In the genomic region with DNA sequence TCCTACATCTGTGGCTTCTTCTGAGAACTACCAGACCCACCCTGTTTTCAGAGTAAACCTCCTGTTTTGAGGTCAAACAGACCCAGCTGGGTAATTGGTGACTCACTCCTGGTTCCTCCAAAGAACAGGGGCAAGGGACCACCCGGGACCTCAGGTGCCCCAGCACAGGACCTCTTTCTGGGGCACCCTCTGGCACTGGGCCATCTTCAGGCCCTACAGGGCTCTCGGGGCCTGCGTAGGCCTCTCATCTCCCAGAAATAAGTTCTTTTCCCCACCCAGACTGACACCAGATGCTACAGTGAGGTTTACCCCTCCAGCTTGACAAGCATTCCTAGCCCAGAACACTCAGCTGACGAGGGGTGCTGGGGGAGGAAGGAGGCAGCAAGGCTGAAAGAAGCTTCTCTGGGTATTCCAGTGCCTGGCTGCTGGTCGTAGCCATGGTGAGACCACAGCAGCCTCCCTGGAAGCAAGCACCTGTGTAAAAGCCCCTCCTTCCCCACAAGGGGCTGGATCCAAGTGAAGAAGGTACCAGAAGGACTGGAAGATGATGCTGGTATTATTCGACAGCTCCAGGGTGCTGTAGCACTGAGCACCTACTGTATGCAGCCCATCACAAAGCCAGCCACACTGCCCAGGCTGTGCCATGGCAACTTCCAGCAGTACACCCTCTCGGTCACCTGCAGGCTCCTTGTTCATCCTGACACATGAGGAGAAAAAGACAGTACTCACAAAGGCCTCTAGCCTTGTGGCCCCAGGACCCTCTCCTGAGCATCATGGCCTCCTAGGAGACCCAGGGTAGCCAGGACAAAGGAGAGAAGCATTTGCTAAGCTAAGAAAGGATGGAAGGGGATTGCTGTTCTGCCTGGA, we compare ENCODE assay signal across 9 cellular contexts. TPM values are rescaled to one million over a fixed set of nuclear protein-coding genes. Genes with fewer than 3 reads are reported as not detected.
DNase-seq lines count a peak whose midpoint lies in the region; ATAC-seq, FAIRE-seq and TF ChIP-seq lines count a peak whose summit lies in the region.
"Had no signal": no experiment of that assay in that cellular context is flagged by ENCODE, and none has a peak within 500 bp of the region (broad histone marks: within the 10 kb centered on the region; RNA-seq: fewer than 3 reads in every experiment).

No MANE protein-coding gene starts in this region.

- H3K4me3 Mint-ChIP-seq in activated T-helper 2 cell treated with anti-CD3 and anti-CD28 coated beads, Interferon-gamma antibody, Interleukin-2, Interleukin-4, amounts not matched to agents 10 μg/mL and 5 μg/mL and 100 μg/mL, durations not matched to agents 14 hours and 24 hours and 36 hours (ENCODE audit: low read depth) = peak overlapping the region; percentile 23

- no peak overlapping the region for H3K4me3 ChIP-seq in small intestine (ENCODE audit: low read depth in 1 of 2, low read length in 2 of 2)
- no peak overlapping the region for H3K4me3 ChIP-seq in smooth muscle cell
- H3K4me3 ChIP-seq: ovary had no signal

- no peaks in the 10 kb centered on the region for H3K9me3 Mint-ChIP-seq in activated T-helper 2 cell treated with anti-CD3 and anti-CD28 coated beads, Interferon-gamma antibody, Interleukin-2, Interleukin-4, amounts not matched to agents 10 μg/mL and 5 μg/mL and 100 μg/mL, durations not matched to agents 14 hours and 24 hours and 36 hours

- H3K4me1 ChIP-seq in small intestine (ENCODE audit: control insufficient read depth in 2 of 2, insufficient read depth in 1 of 2, low read depth in 1 of 2, low read length in 1 of 2) (peaks cover 0 to 2% of the 10 kb centered on the region in 2 donors), smooth muscle cell (ENCODE audit: low read depth) (peaks cover 11% of the 10 kb centered on the region)

- H3K36me3 ChIP-seq in small intestine (ENCODE audit: control insufficient read depth in 2 of 2, insufficient read depth in 2 of 2, low read length in 2 of 2) = no peaks in the 10 kb centered on the region
- no peaks in the 10 kb centered on the region for H3K36me3 ChIP-seq in smooth muscle cell (ENCODE audit: low read depth)
- H3K36me3 ChIP-seq: ovary had no signal

- no peaks in the 10 kb centered on the region for H3K9me3 ChIP-seq in small intestine (ENCODE audit: control insufficient read depth, low read depth)
- no peaks in the 10 kb centered on the region for H3K9me3 ChIP-seq in smooth muscle cell (replicated peaks; ENCODE audit: low read depth)
- H3K9me3 ChIP-seq: ovary had no signal

- no peaks in the 10 kb centered on the region for H3K36me3 Mint-ChIP-seq in activated T-helper 2 cell treated with anti-CD3 and anti-CD28 coated beads, Interferon-gamma antibody, Interleukin-2, Interleukin-4, amounts not matched to agents 10 μg/mL and 5 μg/mL and 100 μg/mL, durations not matched to agents 14 hours and 24 hours and 36 hours (ENCODE audit: low read depth)

- H2AFZ ChIP-seq in smooth muscle cell (ENCODE audit: low read depth) = no peak overlapping the region

- ATAC-seq in GM18511 (IDR thresholded peaks at IDR 0.05; ENCODE audit: unreplicated experiment) = peak; percentile 34
- peak; percentile 25 for ATAC-seq in HG03432 (IDR thresholded peaks at IDR 0.05; ENCODE audit: unreplicated experiment)
- ATAC-seq in GM21825 (IDR thresholded peaks at IDR 0.05; ENCODE audit: unreplicated experiment) = no peak
- no peak for ATAC-seq in GM19467 (IDR thresholded peaks at IDR 0.05; ENCODE audit: unreplicated experiment)

- no peaks in the 10 kb centered on the region for H3K27me3 Mint-ChIP-seq in activated T-helper 2 cell treated with anti-CD3 and anti-CD28 coated beads, Interferon-gamma antibody, Interleukin-2, Interleukin-4, amounts not matched to agents 10 μg/mL and 5 μg/mL and 100 μg/mL, durations not matched to agents 14 hours and 24 hours and 36 hours (ENCODE audit: low read depth)

- no peaks in the 10 kb centered on the region for H3K27me3 ChIP-seq in small intestine (ENCODE audit: control insufficient read depth in 2 of 2, insufficient read depth in 2 of 2, low read length in 2 of 2)
- no peaks in the 10 kb centered on the region for H3K27me3 ChIP-seq in smooth muscle cell (ENCODE audit: low read depth)
- H3K27me3 ChIP-seq: ovary had no signal

- FAIRE-seq in small intestine (lab: Jason Lieb, UNC) = no peak

- intact Hi-C loops in activated T-helper 2 cell treated with anti-CD3 and anti-CD28 coated beads, Interferon-gamma antibody, Interleukin-2, Interleukin-4, amounts not matched to agents 10 μg/mL and 5 μg/mL and 100 μg/mL, durations not matched to agents 14 hours and 24 hours and 36 hours (cut with micrococcal nuclease) = no loop called here

- DNase-seq in activated T-helper 2 cell treated with anti-CD3 and anti-CD28 coated beads, Interferon-gamma antibody, Interleukin-2, Interleukin-4, amounts not matched to agents 10 μg/mL and 5 μg/mL and 100 μg/mL, durations not matched to agents 14 hours and 24 hours and 36 hours (ENCODE audit: low spot score) = no peak
- no peak for DNase-seq in small intestine
- DNase-seq in smooth muscle cell (lab: John Stamatoyannopoulos, UW; ENCODE audit: unreplicated experiment) = no peak
- no peak for DNase-seq in EL

- H3K27ac ChIP-seq in small intestine (ENCODE audit: low read depth in 1 of 2, low read length in 1 of 2) (peak overlapping the region; percentile 12 to 77), smooth muscle cell (ENCODE audit: low read depth) (no peak overlapping the region)

- H4K20me1 ChIP-seq in smooth muscle cell (ENCODE audit: low read depth) = no peaks in the 10 kb centered on the region

- TF ChIP-seq CTCF in smooth muscle cell (IDR thresholded peaks at IDR 0.05; ENCODE audit: borderline replicate concordance, insufficient read depth, poor library complexity, severe bottlenecking) = no peak

- WGBS in small intestine, 3 donors = 64 to 73% (median 66%) methylated on average over 7 of the region's 7 CpGs
- 78% methylated on average over 7 of the region's 7 CpGs for WGBS in smooth muscle cell (ENCODE audit: low lambda C conversion rate)

- no peak overlapping the region for H3K9ac ChIP-seq in smooth muscle cell (ENCODE audit: low read depth)

- no peaks in the 10 kb centered on the region for H3K79me2 ChIP-seq in smooth muscle cell (ENCODE audit: low read depth)

- H3K4me2 ChIP-seq in smooth muscle cell = no peak overlapping the region

- no peaks in the 10 kb centered on the region for H3F3A ChIP-seq in smooth muscle cell (ENCODE audit: low read depth)

- peaks cover 53% of the 10 kb centered on the region for H3K4me1 Mint-ChIP-seq in activated T-helper 2 cell treated with anti-CD3 and anti-CD28 coated beads, Interferon-gamma antibody, Interleukin-2, Interleukin-4, amounts not matched to agents 10 μg/mL and 5 μg/mL and 100 μg/mL, durations not matched to agents 14 hours and 24 hours and 36 hours (ENCODE audit: low read depth)

- peak overlapping the region; percentile 74 for H3K27ac Mint-ChIP-seq in activated T-helper 2 cell treated with anti-CD3 and anti-CD28 coated beads, Interferon-gamma antibody, Interleukin-2, Interleukin-4, amounts not matched to agents 10 μg/mL and 5 μg/mL and 100 μg/mL, durations not matched to agents 14 hours and 24 hours and 36 hours

RNA-seq across cellular contexts. Expression of a gene that starts 47.4 kb away (rescaled TPM):
- total RNA-seq in activated T-helper 2 cell treated with anti-CD3 and anti-CD28 coated beads, Interferon-gamma antibody, Interleukin-2, Interleukin-4, amounts not matched to agents 10 μg/mL and 5 μg/mL and 100 μg/mL, durations not matched to agents 14 hours and 24 hours and 36 hours = 0.21 and 0.32 TPM in 2 replicates
- 10 to 100 TPM in 2 of 3 donors, 1 to 10 TPM in 1; 7.4 to 14.6 (median 13.0) TPM for polyA plus RNA-seq in small intestine
- 0.09 and 0.18 TPM in 2 replicates for total RNA-seq in smooth muscle cell
- 0.27 TPM in 1 of 2 replicates, not detected in the other for polyA plus RNA-seq in smooth muscle cell

Comparison
In these comparisons a context has a peak if more than half of its experiments do, and no peak if none do; other contexts are left out.
1. ATAC-seq: peak in GM18511 (single experiment) and HG03432 (single experiment); none in GM21825 (single experiment) and GM19467 (single experiment).